ENCODE assay signal across 13 cellular contexts in genomic region chr12:122116707-122117535, GRCh38. TPM values are rescaled to one million over a fixed set of nuclear protein-coding genes. Genes with fewer than 3 reads are reported as not detected.
DNase-seq lines count a peak whose midpoint lies in the region; ATAC-seq and TF ChIP-seq lines count a peak whose summit lies in the region.
"Had no signal": no experiment of that assay in that cellular context is flagged by ENCODE, and none has a peak within 500 bp of the region (broad histone marks: within the 10 kb centered on the region; RNA-seq: fewer than 3 reads in every experiment).

No MANE protein-coding gene starts in this region.

- TF ChIP-seq POLR2A in uterus (IDR thresholded peaks at IDR 0.05), result no peak

- peaks cover 2% of the 10 kb centered on the region; the same call in 1 of the 2 replicates for H3K36me3 ChIP-seq in H7 (replicated peaks; ENCODE audit: control insufficient read depth, insufficient read depth, low read length)
- peaks cover 2 to 5% of the 10 kb centered on the region in 2 donors for H3K36me3 ChIP-seq in psoas muscle (ENCODE audit: insufficient read depth in 1 of 2, low read depth in 1 of 2)
- no peaks in the 10 kb centered on the region for H3K36me3 ChIP-seq in uterus
- H3K36me3 ChIP-seq in effector memory CD4-positive, alpha-beta T cell (ENCODE audit: control insufficient read depth, insufficient read depth, low read length), result peaks cover 3% of the 10 kb centered on the region

- H3K4me3 ChIP-seq in H7 (ENCODE audit: insufficient read depth, low read depth, low read length), result no peak overlapping the region
- no peak overlapping the region for H3K4me3 ChIP-seq in psoas muscle
- H3K4me3 ChIP-seq in uterus, result no peak overlapping the region
- H3K4me3 ChIP-seq in effector memory CD4-positive, alpha-beta T cell (ENCODE audit: insufficient read depth, low read depth, low read length, poor library complexity, severe bottlenecking), result no peak overlapping the region

- in situ Hi-C loops in SK-MEL-5 (cut with HindIII; ENCODE audit: low pct_unique_long_range_greater_than_20kb, low sequenced_read_pairs), result no loop called here

- intact Hi-C loops in cardiac septum (cut with DNase I) (no loop called here), psoas muscle (cut with DNase I) (loop anchor here in 1 of 2 donors (5.0 kb wide), 1 partner anchor 35 kb away; no protein-coding TSS in a partner anchor), uterus (cut with DNase I; ENCODE audit: low total_unique reads) (no loop called here)

- H3K27me3 ChIP-seq in H7 (ENCODE audit: control insufficient read depth, insufficient read depth, low read length), result no peaks in the 10 kb centered on the region
- no peaks in the 10 kb centered on the region for H3K27me3 ChIP-seq in psoas muscle (ENCODE audit: insufficient read depth in 3 of 3, low read length in 2 of 3)
- H3K27me3 ChIP-seq in uterus, result no peaks in the 10 kb centered on the region
- H3K27me3 ChIP-seq in effector memory CD4-positive, alpha-beta T cell (replicated peaks; ENCODE audit: control insufficient read depth, insufficient read depth, low read length, poor library complexity, severe bottlenecking), result no peaks in the 10 kb centered on the region

- peak overlapping the region; percentile 84 for H3K27ac ChIP-seq in psoas muscle
- no peak overlapping the region for H3K27ac ChIP-seq in uterus
- no peak overlapping the region for H3K27ac ChIP-seq in effector memory CD4-positive, alpha-beta T cell (ENCODE audit: insufficient read depth, low read length, poor library complexity, severe bottlenecking)

- no peaks in the 10 kb centered on the region for H3K9me3 ChIP-seq in psoas muscle
- H3K9me3 ChIP-seq in uterus, result no peaks in the 10 kb centered on the region
- no peaks in the 10 kb centered on the region for H3K9me3 ChIP-seq in effector memory CD4-positive, alpha-beta T cell (ENCODE audit: control insufficient read depth, low read length)

- WGBS in psoas muscle, 3 donors, result 46 to 74% (median 55%) methylated on average over 16 of the region's 16 CpGs

- DNase-seq in H7 (peak; percentile 5), SK-MEL-5 (ENCODE audit: low read depth, low spot score) (peak; percentile 89), cardiac septum (ENCODE audit: low spot score) (peak; percentile 61), psoas muscle (no peak), uterus (no peak), NCI-H1436 treated with DMSO at 0.1 percent for 48 hours (lab: John Stamatoyannopoulos, UW) (no peak)
- no peak for DNase-seq in stimulated activated CD4-positive, alpha-beta T cell treated with anti-CD3 and anti-CD28 coated beads, Interleukin-15, amount 100 ng/mL, for 24 hours
- DNase-seq in effector memory CD4-positive, alpha-beta T cell, result no peak
- DNase-seq: EL; NCI-H524 treated with DMSO at 0.1 percent for 48 hours; stimulated activated CD4-positive, alpha-beta T cell treated with anti-CD3 and anti-CD28 coated beads, Interleukin-4, amount 100 ng/mL, for 4 hours had no signal

- no peak for TF ChIP-seq CTCF in psoas muscle (IDR thresholded peaks at IDR 0.05)
- no peak for TF ChIP-seq CTCF in uterus (IDR thresholded peaks at IDR 0.05)

- peaks cover 60% of the 10 kb centered on the region for H3K4me1 ChIP-seq in psoas muscle
- no peaks in the 10 kb centered on the region for H3K4me1 ChIP-seq in uterus
- H3K4me1 ChIP-seq in effector memory CD4-positive, alpha-beta T cell (ENCODE audit: control insufficient read depth, insufficient read depth, low read length, poor library complexity, severe bottlenecking), result no peaks in the 10 kb centered on the region

- peak; percentile 60 to 73 (median 68) for ATAC-seq in psoas muscle
- ATAC-seq: activated CD4-positive, CD25-positive, alpha-beta regulatory T cell treated with anti-CD3 and anti-CD28 coated beads, Interleukin-2, amount 50 U/mL, for 24 hours had no signal

RNA-seq across cellular contexts. Expression of gene MLXIP, which starts 38.4 kb away (rescaled TPM):
- 29.7 and 49.8 TPM in 2 replicates for total RNA-seq in H7 (2014; rRNA removed; shearing (Covaris generic))
- total RNA-seq in SK-MEL-5 (2014; rRNA removed; shearing (Covaris generic)), result 16.0 and 16.9 TPM in 2 replicates
- 64.5 and 90.8 TPM in 2 replicates for polyA plus RNA-seq in SK-MEL-5 (2015; cell fraction: cytosol; rRNA removed)
- polyA plus RNA-seq in SK-MEL-5 (2015; cell fraction: nucleus; rRNA removed), result 100 and 109 TPM in 2 replicates
- 24.7 TPM for total RNA-seq in cardiac septum
- total RNA-seq in psoas muscle, result 100 to 1,000 TPM; 114 to 184 (median 137) TPM
- polyA plus RNA-seq in psoas muscle, result 100 to 1,000 TPM in 1 of 3 donors, 10 to 100 TPM in 2; 50.9 to 114 (median 55.0) TPM
- total RNA-seq in uterus, result 10 to 100 TPM; 21.5 to 88.7 (median 24.7) TPM

RNA-seq across cellular contexts. Expression of gene IL31, which starts 57.1 kb away (rescaled TPM):
- total RNA-seq in H7 (2014; rRNA removed; shearing (Covaris generic)), result not detected in 2 replicates
- total RNA-seq in SK-MEL-5 (2014; rRNA removed; shearing (Covaris generic)), result not detected in 2 replicates
- not detected in 2 replicates for polyA plus RNA-seq in SK-MEL-5 (2015; cell fraction: cytosol; rRNA removed)
- polyA plus RNA-seq in SK-MEL-5 (2015; cell fraction: nucleus; rRNA removed), result not detected in 2 replicates
- total RNA-seq in cardiac septum (not detected), psoas muscle (not detected), uterus (not detected)
- polyA plus RNA-seq in psoas muscle, result not detected
- total RNA-seq: bronchial epithelial cell had no signal

Comparison
In these comparisons a context has a peak if more than half of its experiments do, and no peak if none do; other contexts are left out.
1. DNase-seq: peak in H7 (single experiment), SK-MEL-5 (single experiment) and cardiac septum (single experiment); none in psoas muscle (0 of 2), uterus (0 of 2), stimulated activated CD4-positive, alpha-beta T cell treated with anti-CD3 and anti-CD28 coated beads, Interleukin-15, amount 100 ng/mL, for 24 hours (single experiment), NCI-H1436 treated with DMSO at 0.1 percent for 48 hours (single experiment) and effector memory CD4-positive, alpha-beta T cell (0 of 3).